8 cellular contexts compared by ENCODE assay signal in the genomic region with DNA sequence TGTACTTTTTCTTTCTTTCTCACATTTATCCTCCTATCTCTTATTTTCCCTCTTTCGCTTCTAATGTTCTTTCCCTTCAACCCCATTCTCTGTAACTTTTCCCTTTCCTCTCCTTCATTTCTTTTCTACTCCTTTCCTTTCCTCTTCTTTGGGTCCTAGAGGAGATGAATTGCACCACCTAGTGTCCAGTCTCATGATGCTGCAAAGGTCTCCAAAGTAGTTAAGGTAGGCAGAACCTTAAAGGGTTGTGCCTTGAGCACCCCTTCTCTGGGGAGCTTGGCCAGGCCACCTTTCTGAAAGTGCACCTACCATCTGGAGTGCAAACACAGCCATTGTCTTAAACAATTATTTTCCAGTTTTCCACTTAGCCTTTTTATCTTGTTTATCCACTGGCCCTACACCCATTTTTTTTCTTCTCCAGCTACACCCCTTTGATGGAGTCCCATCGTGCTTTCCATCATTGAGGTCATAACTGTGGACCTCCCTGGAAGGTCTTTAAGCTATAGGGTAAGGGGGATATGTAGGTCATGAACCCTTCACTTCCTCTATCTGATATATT.
DNase-seq lines count a peak whose midpoint lies in the region; ATAC-seq, FAIRE-seq and TF ChIP-seq lines count a peak whose summit lies in the region.

No MANE protein-coding gene starts in this region.

- peak; percentile 85 for TF ChIP-seq CTCF in fibroblast of the aortic adventitia (IDR thresholded peaks at IDR 0.05; ENCODE audit: insufficient read depth, low read length)
- peak in 3 of 4 donors; percentile 54 to 65 (median 58) for TF ChIP-seq CTCF in pancreas (IDR thresholded peaks at IDR 0.05)

- no peak overlapping the region for H3K27ac ChIP-seq in pancreas
- no peak overlapping the region for H3K27ac ChIP-seq in CD4-positive, alpha-beta memory T cell (ENCODE audit: low read depth, low read length)

- FAIRE-seq in pancreas (lab: Jason Lieb, UNC), result no peak

- no peaks in the 10 kb centered on the region for H3K9me3 Mint-ChIP-seq in CD4-positive, alpha-beta memory T cell

- H3K4me3 ChIP-seq in fibroblast of the aortic adventitia (ENCODE audit: low read depth, low read length) (no peak overlapping the region), pancreas (no peak overlapping the region)
- no peak overlapping the region for H3K4me3 ChIP-seq in CD4-positive, alpha-beta memory T cell (ENCODE audit: low read length in 2 of 2)

- H3K27me3 Mint-ChIP-seq in CD4-positive, alpha-beta memory T cell, result peaks cover 8 to 13% of the 10 kb centered on the region in 2 donors

- WGBS in pancreas, 2 donors, result 35% methylated on average over 2 of the region's 2 CpGs

- H3K4me1 ChIP-seq in pancreas, result no peaks in the 10 kb centered on the region
- no peaks in the 10 kb centered on the region for H3K4me1 ChIP-seq in CD4-positive, alpha-beta memory T cell (ENCODE audit: insufficient read depth, low read length)

- H3K9me3 ChIP-seq in pancreas, result no peaks in the 10 kb centered on the region
- no peaks in the 10 kb centered on the region for H3K9me3 ChIP-seq in CD4-positive, alpha-beta memory T cell (ENCODE audit: control insufficient read depth in 1 of 2, low read length in 2 of 2)

- no peaks in the 10 kb centered on the region for H3K4me1 Mint-ChIP-seq in CD4-positive, alpha-beta memory T cell

- peak in 3 of 4 donors; percentile 73 to 78 (median 76) for ATAC-seq in pancreas
- no peak for ATAC-seq in HG03045 (IDR thresholded peaks at IDR 0.05; ENCODE audit: unreplicated experiment)
- no peak for ATAC-seq in HG03108 (IDR thresholded peaks at IDR 0.05; ENCODE audit: unreplicated experiment)

- peaks cover 0 to 8% (median 0%) of the 10 kb centered on the region in 4 donors for H3K27me3 ChIP-seq in pancreas
- H3K27me3 ChIP-seq in CD4-positive, alpha-beta memory T cell (ENCODE audit: insufficient read depth, low read length), result no peaks in the 10 kb centered on the region

- H3K36me3 ChIP-seq in pancreas, result no peaks in the 10 kb centered on the region
- no peaks in the 10 kb centered on the region for H3K36me3 ChIP-seq in CD4-positive, alpha-beta memory T cell (ENCODE audit: insufficient read depth, low read length)

- POLR2A ChIA-PET in CD4-positive, alpha-beta memory T cell (lab: Charles Lee; ENCODE audit: partially characterized antibody), result no interaction called here

- no peaks in the 10 kb centered on the region for H3K36me3 Mint-ChIP-seq in CD4-positive, alpha-beta memory T cell

- no peak overlapping the region for H3K4me3 Mint-ChIP-seq in CD4-positive, alpha-beta memory T cell

- CTCF ChIA-PET in CD4-positive, alpha-beta memory T cell (lab: Charles Lee; ENCODE audit: partially characterized antibody), result interaction anchor here (0.8 kb wide), 1 partner anchor 249 kb away, joined by 3 read pairs; no protein-coding TSS in a partner anchor

- peak; percentile 39 for DNase-seq in ELF-1 (ENCODE audit: low read depth, low spot score)
- DNase-seq in HT1080 (ENCODE audit: low read depth), result peak; percentile 52
- peak; percentile 11 to 34 for DNase-seq in SHP77 (lab: John Stamatoyannopoulos, UW)
- DNase-seq in fibroblast of the aortic adventitia (ENCODE audit: low read depth), result peak; percentile 79
- DNase-seq in pancreas, result peak in 2 of 6 donors; percentile 3 to 31
- no peak for DNase-seq in CD4-positive, alpha-beta memory T cell

- intact Hi-C loops in pancreas (cut with DNase I), result loop anchor here in 2 of 3 donors (5.0 kb wide), 2 partner anchors 247 to 252 kb away; no protein-coding TSS in a partner anchor
- intact Hi-C loops in CD4-positive, alpha-beta memory T cell (cut with micrococcal nuclease), result loop anchor here (5.0 kb wide), 1 partner anchor 247 kb away; no protein-coding TSS in a partner anchor

- H3K27ac Mint-ChIP-seq in CD4-positive, alpha-beta memory T cell, result peak overlapping the region in 1 of 7 donors; percentile 11

Comparison
In these comparisons a context has a peak if more than half of its experiments do, and no peak if none do; other contexts are left out.
1. DNase-seq: peak in ELF-1 (single experiment), HT1080 (single experiment), SHP77 (2 of 2) and fibroblast of the aortic adventitia (single experiment); none in CD4-positive, alpha-beta memory T cell (0 of 5).
2. ATAC-seq: peak in pancreas (3 of 4); none in HG03045 (single experiment) and HG03108 (single experiment).